Comparison of ENCODE assay signal across 1 cellular context in the genomic region with DNA sequence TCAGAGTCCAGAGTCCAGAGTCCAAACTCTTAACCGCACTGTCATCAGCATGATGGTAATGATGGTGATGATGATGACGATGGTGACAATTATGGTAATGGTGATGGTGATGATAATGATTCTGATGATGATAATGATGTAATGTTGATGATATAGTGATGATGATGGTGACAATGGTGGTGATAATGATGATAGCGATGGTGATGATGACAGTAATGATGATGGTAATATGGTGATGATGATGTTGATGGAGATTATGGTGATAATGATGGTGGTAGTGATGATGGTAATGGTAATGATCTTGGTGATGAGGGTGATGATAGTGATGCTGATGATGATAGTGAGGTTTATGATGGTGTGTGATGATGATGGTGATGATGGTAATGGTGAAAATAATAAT.
TF ChIP-seq lines count a peak whose summit lies in the region.

No MANE protein-coding gene starts in this region.

TF ChIP-seq in HepG2, 621 proteins besides CTCF, POLR2A, EP300 and RAD21 (continued from another document and continues in another):
- TF ChIP-seq, protein P1, sequence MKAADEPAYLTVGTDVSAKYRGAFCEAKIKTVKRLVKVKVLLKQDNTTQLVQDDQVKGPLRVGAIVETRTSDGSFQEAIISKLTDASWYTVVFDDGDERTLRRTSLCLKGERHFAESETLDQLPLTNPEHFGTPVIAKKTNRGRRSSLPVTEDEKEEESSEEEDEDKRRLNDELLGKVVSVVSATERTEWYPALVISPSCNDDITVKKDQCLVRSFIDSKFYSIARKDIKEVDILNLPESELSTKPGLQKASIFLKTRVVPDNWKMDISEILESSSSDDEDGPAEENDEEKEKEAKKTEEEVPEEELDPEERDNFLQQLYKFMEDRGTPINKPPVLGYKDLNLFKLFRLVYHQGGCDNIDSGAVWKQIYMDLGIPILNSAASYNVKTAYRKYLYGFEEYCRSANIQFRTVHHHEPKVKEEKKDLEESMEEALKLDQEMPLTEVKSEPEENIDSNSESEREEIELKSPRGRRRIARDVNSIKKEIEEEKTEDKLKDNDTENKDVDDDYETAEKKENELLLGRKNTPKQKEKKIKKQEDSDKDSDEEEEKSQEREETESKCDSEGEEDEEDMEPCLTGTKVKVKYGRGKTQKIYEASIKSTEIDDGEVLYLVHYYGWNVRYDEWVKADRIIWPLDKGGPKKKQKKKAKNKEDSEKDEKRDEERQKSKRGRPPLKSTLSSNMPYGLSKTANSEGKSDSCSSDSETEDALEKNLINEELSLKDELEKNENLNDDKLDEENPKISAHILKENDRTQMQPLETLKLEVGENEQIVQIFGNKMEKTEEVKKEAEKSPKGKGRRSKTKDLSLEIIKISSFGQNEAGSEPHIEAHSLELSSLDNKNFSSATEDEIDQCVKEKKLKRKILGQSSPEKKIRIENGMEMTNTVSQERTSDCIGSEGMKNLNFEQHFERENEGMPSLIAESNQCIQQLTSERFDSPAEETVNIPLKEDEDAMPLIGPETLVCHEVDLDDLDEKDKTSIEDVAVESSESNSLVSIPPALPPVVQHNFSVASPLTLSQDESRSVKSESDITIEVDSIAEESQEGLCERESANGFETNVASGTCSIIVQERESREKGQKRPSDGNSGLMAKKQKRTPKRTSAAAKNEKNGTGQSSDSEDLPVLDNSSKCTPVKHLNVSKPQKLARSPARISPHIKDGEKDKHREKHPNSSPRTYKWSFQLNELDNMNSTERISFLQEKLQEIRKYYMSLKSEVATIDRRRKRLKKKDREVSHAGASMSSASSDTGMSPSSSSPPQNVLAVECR (CRISPR knock-in tag; IDR thresholded peaks at IDR 0.05; ENCODE audit: borderline replicate concordance) = no peak
- TF ChIP-seq ZNF501 (CRISPR knock-in tag; IDR thresholded peaks at IDR 0.05) (no peak), CREB1 (IDR thresholded peaks at IDR 0.05) (peak; percentile 99), CREB1 (CRISPR knock-in tag; IDR thresholded peaks at IDR 0.05) (no peak), PTBP1 (IDR thresholded peaks at IDR 0.05; ENCODE audit: low read depth, low read length, poor library complexity, severe bottlenecking) (no peak), SRF (IDR thresholded peaks at IDR 0.05; ENCODE audit: low read depth, low read length) (no peak), SIX4 (CRISPR knock-in tag; IDR thresholded peaks at IDR 0.05) (no peak), ZNF180 (CRISPR knock-in tag; IDR thresholded peaks at IDR 0.05; ENCODE audit: borderline replicate concordance, low read depth) (no peak), HOXA7 (CRISPR knock-in tag; IDR thresholded peaks at IDR 0.05) (no peak), SNAPC2 (CRISPR knock-in tag; IDR thresholded peaks at IDR 0.05) (no peak), NBN (conservative IDR thresholded peaks at IDR 0.05) (peak; percentile 95; the same call in 1 of the 2 replicates), THYN1 (CRISPR knock-in tag; IDR thresholded peaks at IDR 0.05; ENCODE audit: borderline replicate concordance, low read depth) (no peak), PHB2 (IDR thresholded peaks at IDR 0.05; ENCODE audit: partially characterized antibody) (peak; percentile 82)
- TF ChIP-seq, protein P2, sequence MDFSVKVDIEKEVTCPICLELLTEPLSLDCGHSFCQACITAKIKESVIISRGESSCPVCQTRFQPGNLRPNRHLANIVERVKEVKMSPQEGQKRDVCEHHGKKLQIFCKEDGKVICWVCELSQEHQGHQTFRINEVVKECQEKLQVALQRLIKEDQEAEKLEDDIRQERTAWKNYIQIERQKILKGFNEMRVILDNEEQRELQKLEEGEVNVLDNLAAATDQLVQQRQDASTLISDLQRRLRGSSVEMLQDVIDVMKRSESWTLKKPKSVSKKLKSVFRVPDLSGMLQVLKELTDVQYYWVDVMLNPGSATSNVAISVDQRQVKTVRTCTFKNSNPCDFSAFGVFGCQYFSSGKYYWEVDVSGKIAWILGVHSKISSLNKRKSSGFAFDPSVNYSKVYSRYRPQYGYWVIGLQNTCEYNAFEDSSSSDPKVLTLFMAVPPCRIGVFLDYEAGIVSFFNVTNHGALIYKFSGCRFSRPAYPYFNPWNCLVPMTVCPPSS (IDR thresholded peaks at IDR 0.05) = peak; percentile 98; the same call in 1 of the 2 replicates
- TF ChIP-seq, protein P3, sequence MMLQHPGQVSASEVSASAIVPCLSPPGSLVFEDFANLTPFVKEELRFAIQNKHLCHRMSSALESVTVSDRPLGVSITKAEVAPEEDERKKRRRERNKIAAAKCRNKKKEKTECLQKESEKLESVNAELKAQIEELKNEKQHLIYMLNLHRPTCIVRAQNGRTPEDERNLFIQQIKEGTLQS (CRISPR knock-in tag; IDR thresholded peaks at IDR 0.05) = no peak
- TF ChIP-seq, protein P4, sequence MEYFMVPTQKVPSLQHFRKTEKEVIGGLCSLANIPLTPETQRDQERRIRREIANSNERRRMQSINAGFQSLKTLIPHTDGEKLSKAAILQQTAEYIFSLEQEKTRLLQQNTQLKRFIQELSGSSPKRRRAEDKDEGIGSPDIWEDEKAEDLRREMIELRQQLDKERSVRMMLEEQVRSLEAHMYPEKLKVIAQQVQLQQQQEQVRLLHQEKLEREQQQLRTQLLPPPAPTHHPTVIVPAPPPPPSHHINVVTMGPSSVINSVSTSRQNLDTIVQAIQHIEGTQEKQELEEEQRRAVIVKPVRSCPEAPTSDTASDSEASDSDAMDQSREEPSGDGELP (IDR thresholded peaks at IDR 0.05; ENCODE audit: borderline replicate concordance, low read depth) = no peak
- TF ChIP-seq, protein P5, sequence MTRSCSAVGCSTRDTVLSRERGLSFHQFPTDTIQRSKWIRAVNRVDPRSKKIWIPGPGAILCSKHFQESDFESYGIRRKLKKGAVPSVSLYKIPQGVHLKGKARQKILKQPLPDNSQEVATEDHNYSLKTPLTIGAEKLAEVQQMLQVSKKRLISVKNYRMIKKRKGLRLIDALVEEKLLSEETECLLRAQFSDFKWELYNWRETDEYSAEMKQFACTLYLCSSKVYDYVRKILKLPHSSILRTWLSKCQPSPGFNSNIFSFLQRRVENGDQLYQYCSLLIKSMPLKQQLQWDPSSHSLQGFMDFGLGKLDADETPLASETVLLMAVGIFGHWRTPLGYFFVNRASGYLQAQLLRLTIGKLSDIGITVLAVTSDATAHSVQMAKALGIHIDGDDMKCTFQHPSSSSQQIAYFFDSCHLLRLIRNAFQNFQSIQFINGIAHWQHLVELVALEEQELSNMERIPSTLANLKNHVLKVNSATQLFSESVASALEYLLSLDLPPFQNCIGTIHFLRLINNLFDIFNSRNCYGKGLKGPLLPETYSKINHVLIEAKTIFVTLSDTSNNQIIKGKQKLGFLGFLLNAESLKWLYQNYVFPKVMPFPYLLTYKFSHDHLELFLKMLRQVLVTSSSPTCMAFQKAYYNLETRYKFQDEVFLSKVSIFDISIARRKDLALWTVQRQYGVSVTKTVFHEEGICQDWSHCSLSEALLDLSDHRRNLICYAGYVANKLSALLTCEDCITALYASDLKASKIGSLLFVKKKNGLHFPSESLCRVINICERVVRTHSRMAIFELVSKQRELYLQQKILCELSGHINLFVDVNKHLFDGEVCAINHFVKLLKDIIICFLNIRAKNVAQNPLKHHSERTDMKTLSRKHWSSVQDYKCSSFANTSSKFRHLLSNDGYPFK (CRISPR knock-in tag; IDR thresholded peaks at IDR 0.05; ENCODE audit: borderline replicate concordance) = no peak
- TF ChIP-seq, protein P6, sequence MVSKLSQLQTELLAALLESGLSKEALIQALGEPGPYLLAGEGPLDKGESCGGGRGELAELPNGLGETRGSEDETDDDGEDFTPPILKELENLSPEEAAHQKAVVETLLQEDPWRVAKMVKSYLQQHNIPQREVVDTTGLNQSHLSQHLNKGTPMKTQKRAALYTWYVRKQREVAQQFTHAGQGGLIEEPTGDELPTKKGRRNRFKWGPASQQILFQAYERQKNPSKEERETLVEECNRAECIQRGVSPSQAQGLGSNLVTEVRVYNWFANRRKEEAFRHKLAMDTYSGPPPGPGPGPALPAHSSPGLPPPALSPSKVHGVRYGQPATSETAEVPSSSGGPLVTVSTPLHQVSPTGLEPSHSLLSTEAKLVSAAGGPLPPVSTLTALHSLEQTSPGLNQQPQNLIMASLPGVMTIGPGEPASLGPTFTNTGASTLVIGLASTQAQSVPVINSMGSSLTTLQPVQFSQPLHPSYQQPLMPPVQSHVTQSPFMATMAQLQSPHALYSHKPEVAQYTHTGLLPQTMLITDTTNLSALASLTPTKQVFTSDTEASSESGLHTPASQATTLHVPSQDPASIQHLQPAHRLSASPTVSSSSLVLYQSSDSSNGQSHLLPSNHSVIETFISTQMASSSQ (IDR thresholded peaks at IDR 0.05; ENCODE audit: low read depth) = no peak
- TF ChIP-seq, protein P6 (CRISPR knock-in tag; IDR thresholded peaks at IDR 0.05; ENCODE audit: borderline replicate concordance) = no peak
- TF ChIP-seq, protein P7, sequence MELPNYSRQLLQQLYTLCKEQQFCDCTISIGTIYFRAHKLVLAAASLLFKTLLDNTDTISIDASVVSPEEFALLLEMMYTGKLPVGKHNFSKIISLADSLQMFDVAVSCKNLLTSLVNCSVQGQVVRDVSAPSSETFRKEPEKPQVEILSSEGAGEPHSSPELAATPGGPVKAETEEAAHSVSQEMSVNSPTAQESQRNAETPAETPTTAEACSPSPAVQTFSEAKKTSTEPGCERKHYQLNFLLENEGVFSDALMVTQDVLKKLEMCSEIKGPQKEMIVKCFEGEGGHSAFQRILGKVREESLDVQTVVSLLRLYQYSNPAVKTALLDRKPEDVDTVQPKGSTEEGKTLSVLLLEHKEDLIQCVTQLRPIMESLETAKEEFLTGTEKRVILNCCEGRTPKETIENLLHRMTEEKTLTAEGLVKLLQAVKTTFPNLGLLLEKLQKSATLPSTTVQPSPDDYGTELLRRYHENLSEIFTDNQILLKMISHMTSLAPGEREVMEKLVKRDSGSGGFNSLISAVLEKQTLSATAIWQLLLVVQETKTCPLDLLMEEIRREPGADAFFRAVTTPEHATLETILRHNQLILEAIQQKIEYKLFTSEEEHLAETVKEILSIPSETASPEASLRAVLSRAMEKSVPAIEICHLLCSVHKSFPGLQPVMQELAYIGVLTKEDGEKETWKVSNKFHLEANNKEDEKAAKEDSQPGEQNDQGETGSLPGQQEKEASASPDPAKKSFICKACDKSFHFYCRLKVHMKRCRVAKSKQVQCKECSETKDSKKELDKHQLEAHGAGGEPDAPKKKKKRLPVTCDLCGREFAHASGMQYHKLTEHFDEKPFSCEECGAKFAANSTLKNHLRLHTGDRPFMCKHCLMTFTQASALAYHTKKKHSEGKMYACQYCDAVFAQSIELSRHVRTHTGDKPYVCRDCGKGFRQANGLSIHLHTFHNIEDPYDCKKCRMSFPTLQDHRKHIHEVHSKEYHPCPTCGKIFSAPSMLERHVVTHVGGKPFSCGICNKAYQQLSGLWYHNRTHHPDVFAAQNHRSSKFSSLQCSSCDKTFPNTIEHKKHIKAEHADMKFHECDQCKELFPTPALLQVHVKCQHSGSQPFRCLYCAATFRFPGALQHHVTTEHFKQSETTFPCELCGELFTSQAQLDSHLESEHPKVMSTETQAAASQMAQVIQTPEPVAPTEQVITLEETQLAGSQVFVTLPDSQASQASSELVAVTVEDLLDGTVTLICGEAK (IDR thresholded peaks at IDR 0.05) = 0 out of 2 replicates have a peak, but pooled peaks have one; percentile 15
- TF ChIP-seq, protein P7 (CRISPR knock-in tag; IDR thresholded peaks at IDR 0.05) = no peak
